25 cellular contexts compared by ENCODE assay signal in the genomic region with DNA sequence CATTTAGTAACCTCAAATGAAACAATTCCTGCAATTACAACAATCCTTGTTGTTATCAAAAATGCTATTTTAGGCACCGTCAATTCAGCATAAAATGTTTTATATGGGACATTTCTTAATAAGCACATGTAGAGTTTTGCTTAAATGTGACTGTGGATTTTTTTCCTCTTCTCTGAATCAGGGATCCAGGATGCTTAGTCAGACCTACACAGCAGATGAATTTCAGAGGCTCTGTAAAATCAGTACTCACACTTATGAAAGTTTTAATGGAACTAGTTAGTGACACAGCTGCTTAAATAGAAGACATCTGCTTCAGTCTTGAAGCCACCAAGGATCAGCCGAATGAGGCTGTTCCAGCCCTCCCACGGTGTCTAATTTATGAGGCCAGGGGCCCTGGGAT.
A peak's percentile ranks its signal among the peaks of the same experiment; 100 is the strongest.
DNase-seq lines count a peak whose midpoint lies in the region; ATAC-seq, FAIRE-seq and TF ChIP-seq lines count a peak whose summit lies in the region.
"Had no signal": no experiment of that assay in that cellular context is flagged by ENCODE, and none has a peak within 500 bp of the region (broad histone marks: within the 10 kb centered on the region; RNA-seq: fewer than 3 reads in every experiment).

No MANE protein-coding gene starts in this region.

- no peak overlapping the region for H3K27ac ChIP-seq in astrocyte (ENCODE audit: low read depth, low read length)
- H3K27ac ChIP-seq in CD8-positive, alpha-beta memory T cell (ENCODE audit: low read depth, low read length): no peak overlapping the region
- H3K27ac ChIP-seq: dorsolateral prefrontal cortex, SK-N-MC had no signal

- H3K9ac ChIP-seq in astrocyte (ENCODE audit: low read length): no peak overlapping the region

- peaks cover 6% of the 10 kb centered on the region for H3K79me2 ChIP-seq in astrocyte (ENCODE audit: insufficient read depth, low read length)

- H3K36me3 Mint-ChIP-seq in astrocyte (ENCODE audit: low read depth, unreplicated experiment) (peaks cover 38% of the 10 kb centered on the region), WTC11 (no peaks in the 10 kb centered on the region)
- H3K36me3 Mint-ChIP-seq in CD8-positive, alpha-beta memory T cell: no peaks in the 10 kb centered on the region

- no peaks in the 10 kb centered on the region for H3K4me1 ChIP-seq in astrocyte (ENCODE audit: insufficient read depth, low read length)
- no peaks in the 10 kb centered on the region for H3K4me1 ChIP-seq in CD8-positive, alpha-beta memory T cell (ENCODE audit: insufficient read depth, low read length)
- H3K4me1 ChIP-seq: Caco-2 had no signal

- no peaks in the 10 kb centered on the region for H3K9me3 ChIP-seq in astrocyte (ENCODE audit: insufficient read depth, low read depth, low read length)
- no peaks in the 10 kb centered on the region for H3K9me3 ChIP-seq in CD8-positive, alpha-beta memory T cell (ENCODE audit: low read length)
- H3K9me3 ChIP-seq: Caco-2 had no signal

- H3K27me3 Mint-ChIP-seq in astrocyte (ENCODE audit: low read depth, unreplicated experiment) (no peaks in the 10 kb centered on the region), WTC11 (ENCODE audit: low read depth) (peaks cover 15% of the 10 kb centered on the region)
- H3K27me3 Mint-ChIP-seq in CD8-positive, alpha-beta memory T cell: peaks cover 0 to 6% of the 10 kb centered on the region in 2 donors

- H3K36me3 ChIP-seq in astrocyte (ENCODE audit: insufficient read depth, low read length): peaks cover 82% of the 10 kb centered on the region
- H3K36me3 ChIP-seq in CD8-positive, alpha-beta memory T cell (ENCODE audit: insufficient read depth, low read length): no peaks in the 10 kb centered on the region

- no peak overlapping the region for H3K4me3 ChIP-seq in AG09309 (ENCODE audit: control insufficient read depth, low read depth, low read length)
- no peak overlapping the region for H3K4me3 ChIP-seq in GM12865 (ENCODE audit: low read depth, low read length)
- H3K4me3 ChIP-seq in astrocyte (ENCODE audit: insufficient read depth, low read depth, low read length): no peak overlapping the region
- no peak overlapping the region for H3K4me3 ChIP-seq in CD8-positive, alpha-beta memory T cell (ENCODE audit: low read length)
- H3K4me3 ChIP-seq: dorsolateral prefrontal cortex, SK-N-MC had no signal

- H3K27me3 ChIP-seq in astrocyte (ENCODE audit: insufficient read depth, low read length): no peaks in the 10 kb centered on the region
- no peaks in the 10 kb centered on the region for H3K27me3 ChIP-seq in CD8-positive, alpha-beta memory T cell (ENCODE audit: insufficient read depth, low read length, poor library complexity, severe bottlenecking)

- peaks cover 35% of the 10 kb centered on the region for H4K20me1 ChIP-seq in astrocyte (ENCODE audit: insufficient read depth, low read length)

- H3K4me3 Mint-ChIP-seq in astrocyte (ENCODE audit: unreplicated experiment) (no peak overlapping the region), WTC11 (no peak overlapping the region)
- no peak overlapping the region for H3K4me3 Mint-ChIP-seq in CD8-positive, alpha-beta memory T cell

- H3K9me3 Mint-ChIP-seq in astrocyte (ENCODE audit: unreplicated experiment) (no peaks in the 10 kb centered on the region), WTC11 (no peaks in the 10 kb centered on the region)
- no peaks in the 10 kb centered on the region for H3K9me3 Mint-ChIP-seq in CD8-positive, alpha-beta memory T cell
- H3K9me3 Mint-ChIP-seq: brain had no signal

- peak; percentile 59 for DNase-seq in AG09309 (ENCODE audit: low read depth)
- peak; percentile 40 for DNase-seq in GM12865 (ENCODE audit: low read depth)
- DNase-seq in astrocyte (ENCODE audit: low read depth): no peak
- DNase-seq in left kidney (ENCODE audit: low read depth, low spot score): peak; percentile 65
- no peak for DNase-seq in CD8-positive, alpha-beta memory T cell
- no peak for DNase-seq in WTC11 (ENCODE audit: low spot score)
- DNase-seq: ACHN; activated CD4-positive, alpha-beta T cell treated with anti-CD3 and anti-CD28 coated beads, Interleukin-2, amount 50 U/mL, for 48 hours; Caco-2; cerebellar nuclear complex; DMS79 treated with DMSO at 0.1 percent for 48 hours; dorsolateral prefrontal cortex; NCI-H1092; NCI-H187; NCI-H446 treated with DMSO at 0.1 percent for 48 hours; OCI-M1; posterior cingulate gyrus; right cardiac atrium; trophoblast cell had no signal

- H3K4me1 Mint-ChIP-seq in astrocyte (ENCODE audit: low read depth, unreplicated experiment) (peaks cover 11% of the 10 kb centered on the region), WTC11 (peaks cover 11% of the 10 kb centered on the region)
- H3K4me1 Mint-ChIP-seq in CD8-positive, alpha-beta memory T cell: no peaks in the 10 kb centered on the region

- no peak overlapping the region for H2AFZ ChIP-seq in astrocyte (ENCODE audit: low read depth, low read length)

- POLR2A ChIA-PET in CD8-positive, alpha-beta memory T cell (lab: Charles Lee): no interaction called here
- POLR2A ChIA-PET in WTC11 (lab: Charles Lee): no interaction called here

- H3K27ac Mint-ChIP-seq in astrocyte (ENCODE audit: unreplicated experiment): peak overlapping the region; percentile 67
- no peak overlapping the region for H3K27ac Mint-ChIP-seq in CD8-positive, alpha-beta memory T cell
- H3K27ac Mint-ChIP-seq in WTC11: no peak overlapping the region

- CTCF ChIA-PET in CD8-positive, alpha-beta memory T cell (lab: Charles Lee): interaction anchor here (1.2 kb wide), 1 partner anchor 12 kb away, joined by 3 read pairs; no protein-coding TSS in a partner anchor
- CTCF ChIA-PET in WTC11 (lab: Charles Lee): no interaction called here

- no peak for TF ChIP-seq CTCF in AG09309 (IDR thresholded peaks at IDR 0.05; ENCODE audit: control insufficient read depth, insufficient read depth, low read depth, low read length, missing control alignments)
- TF ChIP-seq CTCF in GM12865 (IDR thresholded peaks at IDR 0.05; ENCODE audit: insufficient read depth, low read depth, low read length, missing control alignments): no peak
- TF ChIP-seq CTCF in astrocyte (IDR thresholded peaks at IDR 0.05; ENCODE audit: insufficient read depth, low read depth, low read length): no peak
- TF ChIP-seq CTCF in WTC11 (IDR thresholded peaks at IDR 0.05): no peak

- no peak for ATAC-seq in HG03025 (IDR thresholded peaks at IDR 0.05; ENCODE audit: low FRiP score, unreplicated experiment)
- ATAC-seq in WTC11: no peak
- ATAC-seq in HG02642 (IDR thresholded peaks at IDR 0.05; ENCODE audit: poor library complexity, unreplicated experiment): no peak
- ATAC-seq: left lobe of liver, right cardiac atrium had no signal

- FAIRE-seq in astrocyte (lab: Jason Lieb, UNC): no peak
- FAIRE-seq: endometrium had no signal

- no peak overlapping the region for H3K4me2 ChIP-seq in astrocyte (ENCODE audit: low read length)

TF ChIP-seq in WTC11, 78 proteins besides CTCF, POLR2A, EP300 and RAD21 (continues in another document):
- TF ChIP-seq, protein P1, sequence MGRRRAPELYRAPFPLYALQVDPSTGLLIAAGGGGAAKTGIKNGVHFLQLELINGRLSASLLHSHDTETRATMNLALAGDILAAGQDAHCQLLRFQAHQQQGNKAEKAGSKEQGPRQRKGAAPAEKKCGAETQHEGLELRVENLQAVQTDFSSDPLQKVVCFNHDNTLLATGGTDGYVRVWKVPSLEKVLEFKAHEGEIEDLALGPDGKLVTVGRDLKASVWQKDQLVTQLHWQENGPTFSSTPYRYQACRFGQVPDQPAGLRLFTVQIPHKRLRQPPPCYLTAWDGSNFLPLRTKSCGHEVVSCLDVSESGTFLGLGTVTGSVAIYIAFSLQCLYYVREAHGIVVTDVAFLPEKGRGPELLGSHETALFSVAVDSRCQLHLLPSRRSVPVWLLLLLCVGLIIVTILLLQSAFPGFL (CRISPR knock-in tag; IDR thresholded peaks at IDR 0.05; ENCODE audit: borderline replicate concordance): no peak
- TF ChIP-seq, protein P2, sequence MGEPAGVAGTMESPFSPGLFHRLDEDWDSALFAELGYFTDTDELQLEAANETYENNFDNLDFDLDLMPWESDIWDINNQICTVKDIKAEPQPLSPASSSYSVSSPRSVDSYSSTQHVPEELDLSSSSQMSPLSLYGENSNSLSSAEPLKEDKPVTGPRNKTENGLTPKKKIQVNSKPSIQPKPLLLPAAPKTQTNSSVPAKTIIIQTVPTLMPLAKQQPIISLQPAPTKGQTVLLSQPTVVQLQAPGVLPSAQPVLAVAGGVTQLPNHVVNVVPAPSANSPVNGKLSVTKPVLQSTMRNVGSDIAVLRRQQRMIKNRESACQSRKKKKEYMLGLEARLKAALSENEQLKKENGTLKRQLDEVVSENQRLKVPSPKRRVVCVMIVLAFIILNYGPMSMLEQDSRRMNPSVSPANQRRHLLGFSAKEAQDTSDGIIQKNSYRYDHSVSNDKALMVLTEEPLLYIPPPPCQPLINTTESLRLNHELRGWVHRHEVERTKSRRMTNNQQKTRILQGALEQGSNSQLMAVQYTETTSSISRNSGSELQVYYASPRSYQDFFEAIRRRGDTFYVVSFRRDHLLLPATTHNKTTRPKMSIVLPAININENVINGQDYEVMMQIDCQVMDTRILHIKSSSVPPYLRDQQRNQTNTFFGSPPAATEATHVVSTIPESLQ (CRISPR knock-in tag; IDR thresholded peaks at IDR 0.05): no peak
- no peak for TF ChIP-seq CREB1 (CRISPR knock-in tag; IDR thresholded peaks at IDR 0.05)
- TF ChIP-seq TP53 (CRISPR knock-in tag; IDR thresholded peaks at IDR 0.05): no peak
- TF ChIP-seq, protein P3, sequence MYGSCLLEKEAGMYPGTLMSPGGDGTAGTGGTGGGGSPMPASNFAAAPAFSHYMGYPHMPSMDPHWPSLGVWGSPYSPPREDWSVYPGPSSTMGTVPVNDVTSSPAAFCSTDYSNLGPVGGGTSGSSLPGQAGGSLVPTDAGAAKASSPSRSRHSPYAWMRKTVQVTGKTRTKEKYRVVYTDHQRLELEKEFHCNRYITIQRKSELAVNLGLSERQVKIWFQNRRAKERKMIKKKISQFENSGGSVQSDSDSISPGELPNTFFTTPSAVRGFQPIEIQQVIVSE (CRISPR knock-in tag; IDR thresholded peaks at IDR 0.05; ENCODE audit: borderline replicate concordance): no peak
- TF ChIP-seq ESRRA (CRISPR knock-in tag; IDR thresholded peaks at IDR 0.05; ENCODE audit: borderline replicate concordance): no peak
- no peak for TF ChIP-seq RELA (CRISPR knock-in tag; IDR thresholded peaks at IDR 0.05; ENCODE audit: borderline replicate concordance)
- TF ChIP-seq, protein P4, sequence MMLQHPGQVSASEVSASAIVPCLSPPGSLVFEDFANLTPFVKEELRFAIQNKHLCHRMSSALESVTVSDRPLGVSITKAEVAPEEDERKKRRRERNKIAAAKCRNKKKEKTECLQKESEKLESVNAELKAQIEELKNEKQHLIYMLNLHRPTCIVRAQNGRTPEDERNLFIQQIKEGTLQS (CRISPR knock-in tag; conservative IDR thresholded peaks at IDR 0.05): no peak

Comparison
In these comparisons a context has a peak if more than half of its experiments do, and no peak if none do; other contexts are left out.
1. DNase-seq: peak in AG09309 (single experiment), GM12865 (single experiment) and left kidney (single experiment); none in astrocyte (single experiment), CD8-positive, alpha-beta memory T cell (0 of 5) and WTC11 (single experiment).